ENCODE assay signal across 1 cellular context in genomic region chr16:51756447-51757123, GRCh38.
TF ChIP-seq lines count a peak whose summit lies in the region.

No MANE protein-coding gene starts in this region.

TF ChIP-seq in GM12878, 131 proteins besides CTCF, POLR2A, EP300 and RAD21 (continued from another document):
- TF ChIP-seq, protein P1, sequence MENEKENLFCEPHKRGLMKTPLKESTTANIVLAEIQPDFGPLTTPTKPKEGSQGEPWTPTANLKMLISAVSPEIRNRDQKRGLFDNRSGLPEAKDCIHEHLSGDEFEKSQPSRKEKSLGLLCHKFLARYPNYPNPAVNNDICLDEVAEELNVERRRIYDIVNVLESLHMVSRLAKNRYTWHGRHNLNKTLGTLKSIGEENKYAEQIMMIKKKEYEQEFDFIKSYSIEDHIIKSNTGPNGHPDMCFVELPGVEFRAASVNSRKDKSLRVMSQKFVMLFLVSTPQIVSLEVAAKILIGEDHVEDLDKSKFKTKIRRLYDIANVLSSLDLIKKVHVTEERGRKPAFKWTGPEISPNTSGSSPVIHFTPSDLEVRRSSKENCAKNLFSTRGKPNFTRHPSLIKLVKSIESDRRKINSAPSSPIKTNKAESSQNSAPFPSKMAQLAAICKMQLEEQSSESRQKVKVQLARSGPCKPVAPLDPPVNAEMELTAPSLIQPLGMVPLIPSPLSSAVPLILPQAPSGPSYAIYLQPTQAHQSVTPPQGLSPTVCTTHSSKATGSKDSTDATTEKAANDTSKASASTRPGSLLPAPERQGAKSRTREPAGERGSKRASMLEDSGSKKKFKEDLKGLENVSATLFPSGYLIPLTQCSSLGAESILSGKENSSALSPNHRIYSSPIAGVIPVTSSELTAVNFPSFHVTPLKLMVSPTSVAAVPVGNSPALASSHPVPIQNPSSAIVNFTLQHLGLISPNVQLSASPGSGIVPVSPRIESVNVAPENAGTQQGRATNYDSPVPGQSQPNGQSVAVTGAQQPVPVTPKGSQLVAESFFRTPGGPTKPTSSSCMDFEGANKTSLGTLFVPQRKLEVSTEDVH (IDR thresholded peaks at IDR 0.05; ENCODE audit: low read depth, partially characterized antibody) = no peak
- TF ChIP-seq MLLT1 (IDR thresholded peaks at IDR 0.05) = no peak
- no peak for TF ChIP-seq KAT2A (conservative IDR thresholded peaks at IDR 0.05; ENCODE audit: control insufficient read depth, low read depth, low read length)
- TF ChIP-seq RELA (IDR thresholded peaks at IDR 0.05; ENCODE audit: borderline replicate concordance, partially characterized antibody) = no peak
- TF ChIP-seq POLR2AphosphoS2 (IDR thresholded peaks at IDR 0.05; ENCODE audit: low read depth, low read length) = no peak
- TF ChIP-seq NR2F1 (conservative IDR thresholded peaks at IDR 0.05) = no peak
- no peak for TF ChIP-seq DPF2 (IDR thresholded peaks at IDR 0.05)
- no peak for TF ChIP-seq ZNF274 (IDR thresholded peaks at IDR 0.05; ENCODE audit: insufficient read depth, insufficient read length)
- TF ChIP-seq SIN3A (IDR thresholded peaks at IDR 0.05; ENCODE audit: low read depth, low read length) = no peak
- no peak for TF ChIP-seq ZNF384 (IDR thresholded peaks at IDR 0.05; ENCODE audit: borderline replicate concordance, low read depth, low read length)
- TF ChIP-seq NFYA (IDR thresholded peaks at IDR 0.05; ENCODE audit: borderline replicate concordance, low read depth, low read length) = no peak
- no peak for TF ChIP-seq TAF1 (IDR thresholded peaks at IDR 0.05; ENCODE audit: borderline replicate concordance, low read depth, low read length)
